8 cellular contexts compared by ENCODE assay signal in genomic region chr10:62037890-62038608, GRCh38.
DNase-seq lines count a peak whose midpoint lies in the region; ATAC-seq and TF ChIP-seq lines count a peak whose summit lies in the region.

No MANE protein-coding gene starts in this region.

- H3K79me2 ChIP-seq in OCI-LY3 (ENCODE audit: low read length): no peaks in the 10 kb centered on the region

- H3K36me3 ChIP-seq in OCI-LY3 (replicated peaks; ENCODE audit: low read depth, low read length): no peaks in the 10 kb centered on the region
- no peaks in the 10 kb centered on the region for H3K36me3 ChIP-seq in esophagus squamous epithelium
- H3K36me3 ChIP-seq in spleen: no peaks in the 10 kb centered on the region

- intact Hi-C loops in esophagus squamous epithelium (cut with DNase I): loop anchor here (5.0 kb wide), 1 partner anchor 141 kb away; no protein-coding TSS in a partner anchor
- intact Hi-C loops in spleen (cut with DNase I; ENCODE audit: low total_unique reads): loop anchor here (5.0 kb wide), 1 partner anchor 209 kb away; no protein-coding TSS in a partner anchor

- H3K27me3 ChIP-seq in OCI-LY3 (ENCODE audit: low read depth, low read length): no peaks in the 10 kb centered on the region
- no peaks in the 10 kb centered on the region for H3K27me3 ChIP-seq in esophagus squamous epithelium
- no peaks in the 10 kb centered on the region for H3K27me3 ChIP-seq in spleen (replicated peaks in 1 of 7)

- no peak overlapping the region for H3K9ac ChIP-seq in OCI-LY3 (ENCODE audit: low read length)

- no peak overlapping the region for H3K4me3 ChIP-seq in OCI-LY3 (ENCODE audit: low read length)
- H3K4me3 ChIP-seq in esophagus squamous epithelium: peak overlapping the region in 2 of 4 donors; percentile 19 to 29
- H3K4me3 ChIP-seq in spleen: no peak overlapping the region

- TF ChIP-seq CTCF in OCI-LY3 (IDR thresholded peaks at IDR 0.05; ENCODE audit: low read depth, low read length) (no peak), esophagus squamous epithelium (IDR thresholded peaks at IDR 0.05) (no peak), spleen (IDR thresholded peaks at IDR 0.05 in 8 of 11, conservative IDR thresholded peaks at IDR 0.05 in 3 of 11) (no peak)

- TF ChIP-seq POLR2A in esophagus squamous epithelium (IDR thresholded peaks at IDR 0.05): no peak
- TF ChIP-seq POLR2A in spleen (IDR thresholded peaks at IDR 0.05): no peak

- DNase-seq in SIG-M5 treated with dmso at 0.1 percent for 504 hours (lab: John Stamatoyannopoulos, UW; ENCODE audit: unreplicated experiment) (peak; percentile 14), SIG-M5 (lab: John Stamatoyannopoulos, UW) (no peak), esophagus squamous epithelium (lab: John Stamatoyannopoulos, UW) (no peak), spleen (no peak), NCI-H2107 (lab: John Stamatoyannopoulos, UW) (no peak)

- H3K4me2 ChIP-seq in OCI-LY3 (ENCODE audit: low read length): peak overlapping the region; percentile 25

- H3K9me3 ChIP-seq in OCI-LY3 (ENCODE audit: insufficient read depth, low read length) (no peaks in the 10 kb centered on the region), esophagus squamous epithelium (no peaks in the 10 kb centered on the region), spleen (no peaks in the 10 kb centered on the region)

- H3K4me1 ChIP-seq in OCI-LY3 (ENCODE audit: low read length) (peaks cover 50% of the 10 kb centered on the region), esophagus squamous epithelium (peaks cover 27 to 86% (median 37%) of the 10 kb centered on the region in 3 donors), spleen (peaks cover 35 to 99% (median 64%) of the 10 kb centered on the region in 6 donors)

- no peaks in the 10 kb centered on the region for H4K20me1 ChIP-seq in OCI-LY3 (ENCODE audit: insufficient read depth, low read length)

- ATAC-seq in GM19324 (IDR thresholded peaks at IDR 0.05; ENCODE audit: low FRiP score, unreplicated experiment) (no peak), GM19328 (IDR thresholded peaks at IDR 0.05; ENCODE audit: unreplicated experiment) (no peak)

- no peak overlapping the region for H2AFZ ChIP-seq in OCI-LY3 (ENCODE audit: low read depth, low read length)

- H3K27ac ChIP-seq in OCI-LY3 (ENCODE audit: low read length): no peak overlapping the region
- peak overlapping the region; percentile 75 to 87 (median 82) for H3K27ac ChIP-seq in esophagus squamous epithelium
- H3K27ac ChIP-seq in spleen: peak overlapping the region; percentile 14 to 74 (median 64)
